ENCODE assay signal across 13 cellular contexts in the genomic region with DNA sequence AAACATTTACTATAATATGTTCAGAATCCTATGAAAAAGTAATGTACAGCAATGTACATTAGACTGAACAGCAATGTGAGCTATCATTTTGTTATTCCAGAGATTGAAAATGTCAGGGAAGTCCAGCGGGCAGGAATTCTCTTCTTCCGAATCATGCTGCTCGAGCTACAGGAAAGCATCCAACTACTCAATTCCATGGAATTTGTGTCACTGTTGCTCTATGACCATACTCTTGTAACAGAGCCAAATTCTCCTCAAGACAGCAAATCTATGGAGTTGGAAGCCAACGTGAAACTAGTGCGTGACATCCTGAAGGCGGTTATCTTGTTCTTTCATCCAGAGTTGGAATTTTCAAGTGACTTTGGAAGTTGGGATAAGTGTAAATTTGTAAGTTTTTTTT. TPM values are rescaled to one million over a fixed set of nuclear protein-coding genes. Genes with fewer than 3 reads are reported as not detected.
DNase-seq lines count a peak whose midpoint lies in the region; ATAC-seq and TF ChIP-seq lines count a peak whose summit lies in the region.
"Had no signal": no experiment of that assay in that cellular context is flagged by ENCODE, and none has a peak within 500 bp of the region (broad histone marks: within the 10 kb centered on the region; RNA-seq: fewer than 3 reads in every experiment).

No MANE protein-coding gene starts in this region.

- H3K4me3 ChIP-seq in esophagus muscularis mucosa (no peak overlapping the region), skeletal muscle cell (ENCODE audit: low read depth, low read length) (no peak overlapping the region)

- H3K9me3 ChIP-seq in esophagus muscularis mucosa: no peaks in the 10 kb centered on the region

- no peak for TF ChIP-seq EP300 in esophagus muscularis mucosa (IDR thresholded peaks at IDR 0.05)

- in situ Hi-C loops in G401 (cut with HindIII; ENCODE audit: low sequenced_read_pairs): no loop called here

- no peak overlapping the region for H3K27ac ChIP-seq in esophagus muscularis mucosa (replicated peaks in 1 of 4)

- no peaks in the 10 kb centered on the region for H3K36me3 ChIP-seq in esophagus muscularis mucosa

- peak; percentile 51 for DNase-seq in G401 (ENCODE audit: low spot score)
- peak; percentile 77 for DNase-seq in RKO (ENCODE audit: low spot score)
- peak; percentile 14 for DNase-seq in esophagus muscularis mucosa (ENCODE audit: extremely low spot score)
- DNase-seq in skeletal muscle cell (ENCODE audit: low read depth): peak; percentile 45
- no peak for DNase-seq in NCI-H2107 (lab: John Stamatoyannopoulos, UW)
- DNase-seq in stimulated activated CD4-positive, alpha-beta T cell treated with anti-CD3 and anti-CD28 coated beads, Interleukin-4, amount 100 ng/mL, for 24 hours: no peak
- DNase-seq: activated CD4-positive, alpha-beta T cell treated with anti-CD3 and anti-CD28 coated beads for 36 hours; mammary epithelial cell; NCI-H1436 treated with DMSO at 0.1 percent for 48 hours; stimulated activated CD4-positive, alpha-beta T cell treated with anti-CD3 and anti-CD28 coated beads, Interleukin-4, amount 100 ng/mL, for 4 hours; stimulated activated naive CD8-positive, alpha-beta T cell treated with anti-CD3 and anti-CD28 coated beads, Interleukin-15, amount 100 ng/mL, for 72 hours had no signal

- intact Hi-C loops in esophagus muscularis mucosa (cut with DNase I): loop anchor here (10.0 kb wide), 1 partner anchor 287 kb away; no protein-coding TSS in a partner anchor

- no peak for TF ChIP-seq CTCF in esophagus muscularis mucosa (IDR thresholded peaks at IDR 0.05)

- ATAC-seq in GM19397 (IDR thresholded peaks at IDR 0.05; ENCODE audit: unreplicated experiment) (no peak), HG02678 (IDR thresholded peaks at IDR 0.05; ENCODE audit: unreplicated experiment) (no peak)
- ATAC-seq: activated CD4-positive, alpha-beta T cell treated with anti-CD3 and anti-CD28 coated beads for 36 hours; stimulated activated naive CD8-positive, alpha-beta T cell treated with anti-CD3 and anti-CD28 coated beads, Interleukin-15, amount 100 ng/mL, for 72 hours had no signal

- peaks cover 5 to 11% (median 6%) of the 10 kb centered on the region in 4 donors for H3K4me1 ChIP-seq in esophagus muscularis mucosa

- WGBS in esophagus muscularis mucosa: 53% methylated on average over 6 of the region's 6 CpGs

- peaks cover 0 to 26% (median 0%) of the 10 kb centered on the region in 4 donors for H3K27me3 ChIP-seq in esophagus muscularis mucosa

- no peak for TF ChIP-seq POLR2A in esophagus muscularis mucosa (IDR thresholded peaks at IDR 0.05; ENCODE audit: low read depth)

RNA-seq across cellular contexts. Expression of gene NSRP1, which starts 24.8 kb away (rescaled TPM):
- total RNA-seq in G401 (2014; rRNA removed; shearing (Covaris generic)): 0.98 and 6.1 TPM in 2 replicates
- 10 to 100 TPM; 20.0 to 38.6 (median 30.3) TPM for total RNA-seq in esophagus muscularis mucosa

Comparison
In these comparisons a context has a peak if more than half of its experiments do, and no peak if none do; other contexts are left out.
1. DNase-seq: peak in G401 (single experiment), RKO (single experiment), esophagus muscularis mucosa (single experiment) and skeletal muscle cell (single experiment); none in NCI-H2107 (single experiment) and stimulated activated CD4-positive, alpha-beta T cell treated with anti-CD3 and anti-CD28 coated beads, Interleukin-4, amount 100 ng/mL, for 24 hours (single experiment).